Comparison of ENCODE assay signal across 9 cellular contexts in genomic region chr6:168150551-168151444, GRCh38.
DNase-seq lines count a peak whose midpoint lies in the region; ATAC-seq and TF ChIP-seq lines count a peak whose summit lies in the region.
"Had no signal": no experiment of that assay in that cellular context is flagged by ENCODE, and none has a peak within 500 bp of the region (broad histone marks: within the 10 kb centered on the region; RNA-seq: fewer than 3 reads in every experiment).

No MANE protein-coding gene starts in this region.

- H3K27me3 ChIP-seq in A673 (replicated peaks; ENCODE audit: insufficient read depth, low read depth, low read length, poor library complexity) (no peaks in the 10 kb centered on the region), IMR-90 (ENCODE audit: control insufficient read depth, insufficient read depth, low read length) (peaks cover 6% of the 10 kb centered on the region; the same call in 1 of the 2 replicates), dorsolateral prefrontal cortex (peaks cover 0 to 42% (median 15%) of the 10 kb centered on the region in 45 donors)

- H3K4me1 Mint-ChIP-seq in naive thymus-derived CD8-positive, alpha-beta T cell = no peaks in the 10 kb centered on the region

- no peak overlapping the region for H2BK15ac ChIP-seq in IMR-90 (ENCODE audit: low read depth, low read length)

- H3K9me1 ChIP-seq in IMR-90 (ENCODE audit: insufficient read depth, low read length) = no peaks in the 10 kb centered on the region

- no peak overlapping the region for H3K4me3 Mint-ChIP-seq in naive thymus-derived CD8-positive, alpha-beta T cell

- H2BK5ac ChIP-seq in IMR-90 (ENCODE audit: low read depth, low read length, poor library complexity, severe bottlenecking) = no peak overlapping the region

- H3K27ac Mint-ChIP-seq in naive thymus-derived CD8-positive, alpha-beta T cell = no peak overlapping the region

- H3K9me3 Mint-ChIP-seq in naive thymus-derived CD8-positive, alpha-beta T cell = no peaks in the 10 kb centered on the region

- peak; percentile 65 for TF ChIP-seq CTCF in A673 (conservative IDR thresholded peaks at IDR 0.05; ENCODE audit: low read depth, low read length)
- TF ChIP-seq CTCF in IMR-90 (conservative IDR thresholded peaks at IDR 0.05; ENCODE audit: low read depth, low read length) = no peak
- TF ChIP-seq CTCF in dorsolateral prefrontal cortex (IDR thresholded peaks at IDR 0.05 in 54 of 56, conservative IDR thresholded peaks at IDR 0.05 in 2 of 56; ENCODE audit: low read depth in 1 of 56, partially characterized antibody in 56 of 56) = peak in 53 of 56 donors; percentile 31 to 78 (median 57)
- TF ChIP-seq CTCF in mucosa of descending colon (IDR thresholded peaks at IDR 0.05) = no peak

- POLR2A ChIA-PET in A673 (lab: Charles Lee; ENCODE audit: low non-redundant PET) = no interaction called here
- POLR2A ChIA-PET in IMR-90 (lab: Charles Lee; ENCODE audit: unreplicated experiment) = no interaction called here
- POLR2A ChIA-PET in naive thymus-derived CD8-positive, alpha-beta T cell (lab: Charles Lee) = no interaction called here

- intact Hi-C loops in A673 (cut with micrococcal nuclease; ENCODE audit: unreplicated experiment) (loop anchor here (2.0 to 10.0 kb wide), 2 partner anchors 206 to 294 kb away; partner anchors contain the start of gene SMOC2), IMR-90 (cut with micrococcal nuclease) (loop anchor here (2.0 to 10.0 kb wide), 2 partner anchors 732 to 1374 kb away; no protein-coding TSS in a partner anchor), dorsolateral prefrontal cortex (cut with DNase I) (loop anchor here (1.0 to 5.0 kb wide), 2 partner anchors 206 to 207 kb away; no protein-coding TSS in a partner anchor), mucosa of descending colon (cut with DNase I, micrococcal nuclease) (loop anchor here in 1 of 2 donors (5.0 kb wide), 1 partner anchor 207 kb away; no protein-coding TSS in a partner anchor)

- no peaks in the 10 kb centered on the region for H3K9me3 ChIP-seq in A673 (ENCODE audit: low read depth, low read length, poor library complexity, severe bottlenecking)
- H3K9me3 ChIP-seq in IMR-90 (ENCODE audit: control insufficient read depth, insufficient read depth, low read length) = no peaks in the 10 kb centered on the region
- no peaks in the 10 kb centered on the region for H3K9me3 ChIP-seq in mucosa of descending colon

- H3K4me3 ChIP-seq in A673 (ENCODE audit: low read depth, low read length, poor library complexity, severe bottlenecking) = no peak overlapping the region
- no peak overlapping the region for H3K4me3 ChIP-seq in IMR-90 (ENCODE audit: insufficient read depth, low read depth, low read length)
- no peak overlapping the region for H3K4me3 ChIP-seq in dorsolateral prefrontal cortex
- H3K4me3 ChIP-seq in mucosa of descending colon = no peak overlapping the region

- H2BK120ac ChIP-seq in IMR-90 (ENCODE audit: low read depth, low read length) = no peak overlapping the region

- H3K27ac ChIP-seq in A673 (ENCODE audit: low read depth, low read length, poor library complexity, severe bottlenecking) = no peak overlapping the region
- no peak overlapping the region for H3K27ac ChIP-seq in IMR-90 (ENCODE audit: insufficient read depth, low read length)
- no peak overlapping the region for H3K27ac ChIP-seq in dorsolateral prefrontal cortex

- DNase-seq in A673 (ENCODE audit: low spot score) (peak; percentile 35), IMR-90 (no peak), dorsolateral prefrontal cortex (peak in 1 of 10 donors; percentile 29), mucosa of descending colon (peak; percentile 50 to 64 (median 59))
- no peak for DNase-seq in naive thymus-derived CD8-positive, alpha-beta T cell
- DNase-seq: NCI-H82 had no signal

- no peak; the same call in 1 of the 2 replicates for ATAC-seq in IMR-90 (ENCODE audit: low read depth)
- peak; percentile 59 for ATAC-seq in mucosa of descending colon
- ATAC-seq in HG03045 (IDR thresholded peaks at IDR 0.05; ENCODE audit: unreplicated experiment) = no peak
- no peak for ATAC-seq in GM21529 (IDR thresholded peaks at IDR 0.05; ENCODE audit: unreplicated experiment)
- no peak for ATAC-seq in naive thymus-derived CD8-positive, alpha-beta T cell
- ATAC-seq in HG02885 (IDR thresholded peaks at IDR 0.05; ENCODE audit: poor library complexity, unreplicated experiment) = no peak

- peaks cover 1 to 42% (median 17%) of the 10 kb centered on the region in 5 donors for H3K27me3 Mint-ChIP-seq in naive thymus-derived CD8-positive, alpha-beta T cell

- no peak overlapping the region for H2BK20ac ChIP-seq in IMR-90 (ENCODE audit: low read depth, low read length)

- TF ChIP-seq POLR2A in IMR-90 (IDR thresholded peaks at IDR 0.05; ENCODE audit: low read depth, low read length) = no peak

- H3K4me1 ChIP-seq in A673 (ENCODE audit: insufficient read depth, low read length, poor library complexity, severe bottlenecking) (peaks cover 32% of the 10 kb centered on the region), IMR-90 (ENCODE audit: control insufficient read depth, insufficient read depth, low read length) (no peaks in the 10 kb centered on the region), mucosa of descending colon (ENCODE audit: low read depth) (peaks cover 3% of the 10 kb centered on the region)

- H3K4me2 ChIP-seq in IMR-90 (ENCODE audit: low read depth, low read length) = no peak overlapping the region

- no peak overlapping the region for H3K9ac ChIP-seq in IMR-90 (ENCODE audit: low read depth, low read length)

- H3K4ac ChIP-seq in IMR-90 (ENCODE audit: low read depth, low read length) = no peak overlapping the region

- no peak overlapping the region for H3K56ac ChIP-seq in IMR-90 (ENCODE audit: extremely low read depth, insufficient read depth, low read length)

- no peak overlapping the region for H3K23ac ChIP-seq in IMR-90 (ENCODE audit: low read depth, low read length)

- H2AK5ac ChIP-seq in IMR-90 (ENCODE audit: low read depth, low read length) = no peak overlapping the region

- dilution Hi-C loops in IMR-90 (cut with HindIII; ENCODE audit: low sequenced_read_pairs, unreplicated experiment) = no loop called here

- CTCF ChIA-PET in A673 (lab: Charles Lee) (no interaction called here), IMR-90 (lab: Yijun Ruan, JAX) (no interaction called here)

- H3K36me3 ChIP-seq in A673 (ENCODE audit: insufficient read depth, low read length, poor library complexity, severe bottlenecking) (no peaks in the 10 kb centered on the region), IMR-90 (ENCODE audit: control insufficient read depth, insufficient read depth, low read length) (no peaks in the 10 kb centered on the region), mucosa of descending colon (ENCODE audit: low read depth) (no peaks in the 10 kb centered on the region)

- H3K14ac ChIP-seq in IMR-90 (replicated peaks; ENCODE audit: low read depth, low read length) = no peak overlapping the region

- BruUV-seq in A673 (replicated peaks; lab: Mats Ljungman, UMichigan) (no TSS peak), IMR-90 (replicated peaks; lab: Mats Ljungman, UMichigan) (no TSS peak)

- H4K8ac ChIP-seq in IMR-90 (ENCODE audit: low read depth in 2 of 2, low read length in 2 of 2) = no peak overlapping the region

- no peak overlapping the region for H3K18ac ChIP-seq in IMR-90 (ENCODE audit: low read depth, low read length)

- no peak overlapping the region for H2AFZ ChIP-seq in IMR-90 (replicated peaks; ENCODE audit: low read length, poor library complexity)

- no peaks in the 10 kb centered on the region for H3K79me1 ChIP-seq in IMR-90 (ENCODE audit: low read depth in 1 of 2, low read length in 2 of 2)

- peak; percentile 32 for TF ChIP-seq RAD21 in IMR-90 (IDR thresholded peaks at IDR 0.05; ENCODE audit: low read length)

- no peak overlapping the region for H4K5ac ChIP-seq in IMR-90 (ENCODE audit: low read depth, low read length)

- 73% methylated on average over 20 of the region's 30 CpGs; no CpG with 5 or more reads in 1 of the 2 experiments for WGBS in IMR-90 (ENCODE audit: extremely low coverage in 2 of 2, insufficient read length in 1 of 2), 2 experiments

- H4K20me1 ChIP-seq in IMR-90 (ENCODE audit: insufficient read depth, low read length) = no peaks in the 10 kb centered on the region

- no peak overlapping the region for H4K91ac ChIP-seq in IMR-90 (ENCODE audit: insufficient read depth, low read depth, low read length)

- in situ Hi-C loops in IMR-90 (cut with MboI; ENCODE audit: low sequenced_read_pairs) = no loop called here

- H3K36me3 Mint-ChIP-seq in naive thymus-derived CD8-positive, alpha-beta T cell = no peaks in the 10 kb centered on the region

- no peak overlapping the region for H2AK9ac ChIP-seq in IMR-90 (replicated peaks; ENCODE audit: low read depth, low read length, poor library complexity)

TF ChIP-seq in IMR-90, 13 proteins besides CTCF, POLR2A, EP300 and RAD21 (continues in another document):
- TF ChIP-seq ELK1 (IDR thresholded peaks at IDR 0.05; ENCODE audit: borderline replicate concordance, low read depth, low read length) = no peak
- TF ChIP-seq SMC3 (IDR thresholded peaks at IDR 0.05; ENCODE audit: low read depth, low read length) = no peak
- TF ChIP-seq USF2 (IDR thresholded peaks at IDR 0.05; ENCODE audit: low read depth, low read length) = no peak
- no peak for TF ChIP-seq BHLHE40 (IDR thresholded peaks at IDR 0.05; ENCODE audit: low read depth, low read length)
- TF ChIP-seq MAFK (IDR thresholded peaks at IDR 0.05; ENCODE audit: low read depth, low read length) = no peak
- no peak for TF ChIP-seq CEBPB (IDR thresholded peaks at IDR 0.05; ENCODE audit: low read depth, low read length)
- TF ChIP-seq FOS (IDR thresholded peaks at IDR 0.05; ENCODE audit: low read depth, low read length) = no peak
- no peak for TF ChIP-seq RFX5 (IDR thresholded peaks at IDR 0.05; ENCODE audit: low read depth, low read length)
- no peak for TF ChIP-seq MAZ (IDR thresholded peaks at IDR 0.05; ENCODE audit: borderline replicate concordance, low read depth, low read length)
- TF ChIP-seq MXI1 (IDR thresholded peaks at IDR 0.05; ENCODE audit: borderline replicate concordance, low read depth, low read length) = no peak

Comparison
In these comparisons a context has a peak if more than half of its experiments do, and no peak if none do; other contexts are left out.
1. DNase-seq: peak in A673 (single experiment) and mucosa of descending colon (3 of 3); none in IMR-90 (single experiment) and naive thymus-derived CD8-positive, alpha-beta T cell (0 of 10).
2. CTCF ChIP-seq: peak in A673 (single experiment) and dorsolateral prefrontal cortex (53 of 56); none in IMR-90 (single experiment) and mucosa of descending colon (single experiment).